ENCODE assay signal across 15 cellular contexts in genomic region chr18:55272510-55273243, GRCh38.
DNase-seq lines count a peak whose midpoint lies in the region; TF ChIP-seq lines count a peak whose summit lies in the region.
"Had no signal": no experiment of that assay in that cellular context is flagged by ENCODE, and none has a peak within 500 bp of the region (broad histone marks: within the 10 kb centered on the region; RNA-seq: fewer than 3 reads in every experiment).

No MANE protein-coding gene starts in this region.

- no peaks in the 10 kb centered on the region for H3K27me3 ChIP-seq in fibroblast of lung (ENCODE audit: control insufficient read depth, insufficient read depth, low read length)
- H3K27me3 ChIP-seq in uterus, result no peaks in the 10 kb centered on the region
- H3K27me3 ChIP-seq: hepatocyte had no signal

- peak overlapping the region in 1 of 4 donors; percentile 27 for H3K4me3 Mint-ChIP-seq in IgD-negative memory B cell
- no peak overlapping the region for H3K4me3 Mint-ChIP-seq in mesothelial cell of epicardium
- no peak overlapping the region for H3K4me3 Mint-ChIP-seq in progenitor cell of endocrine pancreas (ENCODE audit: low read depth)
- H3K4me3 Mint-ChIP-seq: effector memory CD8-positive, alpha-beta T cell had no signal

- H3K4me2 ChIP-seq in fibroblast of lung (ENCODE audit: extremely low read depth, insufficient read depth, low read length), result no peak overlapping the region
- H3K4me2 ChIP-seq: hepatocyte had no signal

- H3K9me3 Mint-ChIP-seq in IgD-negative memory B cell (no peaks in the 10 kb centered on the region), mesothelial cell of epicardium (no peaks in the 10 kb centered on the region), progenitor cell of endocrine pancreas (ENCODE audit: low read depth) (no peaks in the 10 kb centered on the region)

- H3K4me1 ChIP-seq in fibroblast of lung (ENCODE audit: control insufficient read depth, extremely low read depth, insufficient read depth, low read length), result peaks cover 3% of the 10 kb centered on the region
- no peaks in the 10 kb centered on the region for H3K4me1 ChIP-seq in uterus

- H2AFZ ChIP-seq in fibroblast of lung (ENCODE audit: low read length), result no peak overlapping the region
- H2AFZ ChIP-seq: hepatocyte had no signal

- H3K27ac ChIP-seq in fibroblast of lung (ENCODE audit: insufficient read depth, low read length) (peak overlapping the region; percentile 0), uterus (peak overlapping the region; percentile 53 to 66)
- H3K27ac ChIP-seq: hepatocyte, HL-60, lower lobe of right lung had no signal

- DNase-seq in fibroblast of lung (ENCODE audit: low read depth in 2 of 2), result peak; percentile 85 to 89
- DNase-seq in mesothelial cell of epicardium (ENCODE audit: low spot score in 2 of 2, unreplicated experiment in 2 of 2), result no peak
- DNase-seq in uterus, result peak in 1 of 2 donors; percentile 41
- DNase-seq in germinal center (ENCODE audit: low spot score), result no peak
- DNase-seq in progenitor cell of endocrine pancreas (ENCODE audit: low spot score, unreplicated experiment), result no peak
- DNase-seq in HUDEP-2 (lab: John Stamatoyannopoulos, UW; ENCODE audit: unreplicated experiment in 76 of 76), result no peak
- DNase-seq: amygdala; effector memory CD8-positive, alpha-beta T cell; lower lobe of right lung; NCI-H2171; posterior cingulate gyrus; stimulated activated naive CD4-positive, alpha-beta T cell treated with Interleukin-2 at 50 U/mL for 16 hours had no signal

- H3K36me3 Mint-ChIP-seq in IgD-negative memory B cell (peaks cover 22% of the 10 kb centered on the region), mesothelial cell of epicardium (peaks cover 63% of the 10 kb centered on the region), progenitor cell of endocrine pancreas (ENCODE audit: insufficient read depth) (peaks cover 37% of the 10 kb centered on the region)

- no peaks in the 10 kb centered on the region for H4K20me1 ChIP-seq in fibroblast of lung (ENCODE audit: control insufficient read depth, extremely low read depth, insufficient read depth, low read length)

- H3K27me3 Mint-ChIP-seq in IgD-negative memory B cell (no peaks in the 10 kb centered on the region), mesothelial cell of epicardium (ENCODE audit: low read depth) (no peaks in the 10 kb centered on the region), progenitor cell of endocrine pancreas (no peaks in the 10 kb centered on the region)
- H3K27me3 Mint-ChIP-seq: effector memory CD8-positive, alpha-beta T cell had no signal

- H3K4me3 ChIP-seq in fibroblast of lung (replicated peaks in 1 of 4; ENCODE audit: control extremely low read depth in 1 of 4, insufficient read depth in 1 of 4, low read depth in 3 of 4, low read length in 4 of 4), result no peak overlapping the region
- no peak overlapping the region for H3K4me3 ChIP-seq in uterus
- H3K4me3 ChIP-seq: hepatocyte, lower lobe of right lung had no signal

- H3K27ac Mint-ChIP-seq in IgD-negative memory B cell (peak overlapping the region; percentile 37 to 93 (median 81)), mesothelial cell of epicardium (peak overlapping the region; percentile 26), progenitor cell of endocrine pancreas (no peak overlapping the region)
- H3K27ac Mint-ChIP-seq: effector memory CD8-positive, alpha-beta T cell had no signal

- H3K4me1 Mint-ChIP-seq in IgD-negative memory B cell, result peaks cover 33 to 48% (median 34%) of the 10 kb centered on the region in 3 donors
- H3K4me1 Mint-ChIP-seq in mesothelial cell of epicardium, result peaks cover 7% of the 10 kb centered on the region
- no peaks in the 10 kb centered on the region for H3K4me1 Mint-ChIP-seq in progenitor cell of endocrine pancreas (ENCODE audit: low read depth)

- peaks cover 4% of the 10 kb centered on the region for H3K36me3 ChIP-seq in fibroblast of lung (ENCODE audit: control insufficient read depth, insufficient read depth, low read length)
- H3K36me3 ChIP-seq in uterus, result no peaks in the 10 kb centered on the region

- TF ChIP-seq POLR2A in uterus (IDR thresholded peaks at IDR 0.05), result no peak

- no peak overlapping the region for H3K9ac ChIP-seq in fibroblast of lung (ENCODE audit: insufficient read depth, low read length)

- H3K79me2 ChIP-seq in fibroblast of lung (ENCODE audit: control insufficient read depth, insufficient read depth, low read length), result no peaks in the 10 kb centered on the region
- H3K79me2 ChIP-seq: hepatocyte had no signal

- intact Hi-C loops in uterus (cut with DNase I; ENCODE audit: low total_unique reads), result no loop called here

- H3K9me3 ChIP-seq in fibroblast of lung (ENCODE audit: control insufficient read depth, insufficient read depth, low read depth, low read length) (no peaks in the 10 kb centered on the region), uterus (no peaks in the 10 kb centered on the region)
- H3K9me3 ChIP-seq: lower lobe of right lung had no signal

- TF ChIP-seq CTCF in fibroblast of lung (conservative IDR thresholded peaks at IDR 0.05 in 1 of 2, IDR thresholded peaks at IDR 0.05 in 1 of 2; ENCODE audit: low read depth in 1 of 2, low read length in 2 of 2) (no peak), mesothelial cell of epicardium (IDR thresholded peaks at IDR 0.05; ENCODE audit: unreplicated experiment) (no peak), uterus (IDR thresholded peaks at IDR 0.05) (no peak), progenitor cell of endocrine pancreas (IDR thresholded peaks at IDR 0.05; ENCODE audit: unreplicated experiment) (no peak)

Comparison
In these comparisons a context has a peak if more than half of its experiments do, and no peak if none do; other contexts are left out.
1. DNase-seq: peak in fibroblast of lung (2 of 2); none in mesothelial cell of epicardium (0 of 2), germinal center (single experiment), progenitor cell of endocrine pancreas (single experiment) and HUDEP-2 (0 of 76).